In the genomic region with DNA sequence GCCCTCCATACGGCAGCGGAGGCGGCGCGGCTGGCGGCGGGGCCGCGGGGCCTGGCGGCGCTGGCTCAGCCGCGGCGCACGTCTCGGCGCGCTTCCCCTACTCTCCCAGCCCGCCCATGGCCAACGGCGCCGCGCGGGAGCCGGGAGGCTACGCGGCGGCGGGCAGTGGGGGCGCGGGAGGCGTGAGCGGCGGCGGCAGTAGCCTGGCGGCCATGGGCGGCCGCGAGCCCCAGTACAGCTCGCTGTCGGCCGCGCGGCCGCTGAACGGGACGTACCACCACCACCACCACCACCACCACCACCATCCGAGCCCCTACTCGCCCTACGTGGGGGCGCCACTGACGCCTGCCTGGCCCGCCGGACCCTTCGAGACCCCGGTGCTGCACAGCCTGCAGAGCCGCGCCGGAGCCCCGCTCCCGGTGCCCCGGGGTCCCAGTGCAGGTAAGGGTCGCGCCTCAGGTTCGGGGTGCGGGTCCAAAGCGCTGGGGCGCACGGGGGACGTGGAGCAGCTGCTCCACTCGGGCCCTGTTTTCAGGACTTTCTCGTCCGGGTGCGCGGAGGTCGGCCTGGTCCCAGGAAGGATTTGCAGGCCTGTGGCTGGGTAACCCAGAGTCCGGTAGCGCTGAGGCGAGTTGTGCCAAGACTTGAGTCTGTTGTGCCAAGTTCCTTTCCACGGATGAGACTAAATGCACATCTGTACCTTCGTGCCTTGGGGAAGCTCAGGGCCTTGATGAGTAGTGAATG, we compare ENCODE assay signal across 13 cellular contexts. TPM values are rescaled to one million over a fixed set of nuclear protein-coding genes. Genes with fewer than 3 reads are reported as not detected.
DNase-seq lines count a peak whose midpoint lies in the region; ATAC-seq and TF ChIP-seq lines count a peak whose summit lies in the region.
"Had no signal": no experiment of that assay in that cellular context is flagged by ENCODE, and none has a peak within 500 bp of the region (broad histone marks: within the 10 kb centered on the region; RNA-seq: fewer than 3 reads in every experiment).

No MANE protein-coding gene starts in this region.

- ATAC-seq in heart left ventricle: no peak

- H2BK12ac ChIP-seq in neuronal stem cell (ENCODE audit: low read length): no peak overlapping the region

- H3K4me3 ChIP-seq in AG09309 (ENCODE audit: control insufficient read depth, low read depth, low read length) (peak overlapping the region; percentile 94), adrenal gland (peak overlapping the region in 3 of 4 donors; percentile 53 to 86 (median 77)), heart left ventricle (peak overlapping the region; percentile 51 to 99 (median 85)), neuronal stem cell (ENCODE audit: low read length in 2 of 2) (peak overlapping the region in 1 of 2 donors; percentile 36), foreskin fibroblast (ENCODE audit: low read depth in 1 of 2, low read length in 2 of 2) (peak overlapping the region in 1 of 2 donors; percentile 12)

- no peak overlapping the region for H2AK5ac ChIP-seq in neuronal stem cell (ENCODE audit: low read depth, low read length)

- intact Hi-C loops in adrenal gland (cut with DNase I): loop anchor here (5.0 to 10.0 kb wide), 4 partner anchors 173 to 533 kb away; no protein-coding TSS in a partner anchor
- intact Hi-C loops in heart left ventricle (cut with DNase I): loop anchor here (2.0 to 10.0 kb wide), 12 partner anchors 95 to 390 kb away; no protein-coding TSS in a partner anchor
- intact Hi-C loops in posterior vena cava (cut with DNase I): loop anchor here (5.0 to 10.0 kb wide), 4 partner anchors 175 to 390 kb away; no protein-coding TSS in a partner anchor
- intact Hi-C loops in activated T-helper 1 cell treated with anti-CD3 and anti-CD28 coated beads, Interleukin-12 subunit alpha, Interleukin-12 subunit beta, Interleukin-2, Interleukin-4 antibody, amounts not matched to agents 30 ng/mL and 10 ng/mL and 1 ng/mL, durations not matched to agents 14 hours and 24 hours and 36 hours (cut with micrococcal nuclease): no loop called here

- peak overlapping the region; percentile 77 for H3K9ac ChIP-seq in neuronal stem cell (ENCODE audit: low read depth, low read length, poor library complexity)

- H2BK15ac ChIP-seq in neuronal stem cell (ENCODE audit: low read length): no peak overlapping the region

- TF ChIP-seq POLR2A in adrenal gland (IDR thresholded peaks at IDR 0.05): peak in 1 of 2 donors; percentile 19
- no peak for TF ChIP-seq POLR2A in heart left ventricle (IDR thresholded peaks at IDR 0.05)

- H3K23ac ChIP-seq in neuronal stem cell (ENCODE audit: low read depth, low read length, poor library complexity): peak overlapping the region; percentile 97

- H3K4me1 Mint-ChIP-seq in activated T-helper 1 cell treated with anti-CD3 and anti-CD28 coated beads, Interleukin-12 subunit alpha, Interleukin-12 subunit beta, Interleukin-2, Interleukin-4 antibody, amounts not matched to agents 30 ng/mL and 10 ng/mL and 1 ng/mL, durations not matched to agents 14 hours and 24 hours and 36 hours (ENCODE audit: low read depth): no peaks in the 10 kb centered on the region

- H3K4ac ChIP-seq in neuronal stem cell (ENCODE audit: low read length): no peak overlapping the region

- peak overlapping the region; percentile 92 for H3K18ac ChIP-seq in neuronal stem cell (ENCODE audit: low read length)

- H2AFZ ChIP-seq in neuronal stem cell (ENCODE audit: low read length): peak overlapping the region; percentile 94

- no peak overlapping the region for H4K91ac ChIP-seq in neuronal stem cell (ENCODE audit: low read depth, low read length, poor library complexity)

- H3K27ac Mint-ChIP-seq in activated T-helper 1 cell treated with anti-CD3 and anti-CD28 coated beads, Interleukin-12 subunit alpha, Interleukin-12 subunit beta, Interleukin-2, Interleukin-4 antibody, amounts not matched to agents 30 ng/mL and 10 ng/mL and 1 ng/mL, durations not matched to agents 14 hours and 24 hours and 36 hours: no peak overlapping the region
- H3K27ac Mint-ChIP-seq: H9, naive B cell had no signal

- H4K8ac ChIP-seq in neuronal stem cell (ENCODE audit: low read depth, low read length): no peak overlapping the region

- no peak for DNase-seq in AG09309 (ENCODE audit: low read depth)
- DNase-seq in adrenal gland: peak in 5 of 7 donors; percentile 34 to 64 (median 57)
- peak in 1 of 5 donors; percentile 59 for DNase-seq in heart left ventricle
- no peak for DNase-seq in neuronal stem cell (ENCODE audit: low spot score)
- DNase-seq in posterior vena cava (ENCODE audit: low spot score): no peak
- DNase-seq in foreskin fibroblast: no peak
- no peak for DNase-seq in NCI-H187 (lab: John Stamatoyannopoulos, UW)
- DNase-seq in activated T-helper 1 cell treated with anti-CD3 and anti-CD28 coated beads, Interleukin-12 subunit alpha, Interleukin-12 subunit beta, Interleukin-2, Interleukin-4 antibody, amounts not matched to agents 30 ng/mL and 10 ng/mL and 1 ng/mL, durations not matched to agents 14 hours and 24 hours and 36 hours (ENCODE audit: low spot score): no peak
- DNase-seq: C1 segment of cervical spinal cord, naive B cell, NCI-H2081 treated with DMSO at 0.1 percent for 48 hours, SW 1271 had no signal

- no peak overlapping the region for H2BK5ac ChIP-seq in neuronal stem cell (ENCODE audit: low read length)

- no peaks in the 10 kb centered on the region for H3K27me3 ChIP-seq in adrenal gland
- peaks cover 0 to 72% (median 5%) of the 10 kb centered on the region in 9 donors for H3K27me3 ChIP-seq in heart left ventricle
- peaks cover 62 to 100% (median 94%) of the 10 kb centered on the region in 3 experiments for H3K27me3 ChIP-seq in neuronal stem cell (ENCODE audit: control insufficient read depth in 3 of 3, insufficient read depth in 3 of 3, low read depth in 1 of 3, low read length in 3 of 3)

- H3K9me3 ChIP-seq in adrenal gland (replicated peaks in 1 of 3) (no peaks in the 10 kb centered on the region), heart left ventricle (no peaks in the 10 kb centered on the region), neuronal stem cell (replicated peaks in 1 of 2; ENCODE audit: control insufficient read depth in 2 of 2, insufficient read depth in 1 of 2, low read depth in 1 of 2, low read length in 2 of 2) (peaks cover 0 to 10% of the 10 kb centered on the region in 2 donors)

- 6 to 20% (median 12%) methylated on average over 5 to 81 of the region's 81 CpGs for WGBS in adrenal gland, 4 donors
- WGBS in heart left ventricle, 4 donors: 10 to 53% (median 37%) methylated on average over 12 to 81 of the region's 81 CpGs
- no CpG with 5 or more reads among the region's 81 CpGs for WGBS in neuronal stem cell (ENCODE audit: extremely low coverage in 2 of 2, insufficient read length in 2 of 2, insufficient replicate concordance in 1 of 2), 2 donors

- H3K27ac ChIP-seq in adrenal gland (peak overlapping the region; percentile 70 to 99 (median 97)), heart left ventricle (peak overlapping the region; percentile 77 to 100 (median 98)), neuronal stem cell (replicated peaks; ENCODE audit: low read length) (no peak overlapping the region)

- H3K27me3 Mint-ChIP-seq in activated T-helper 1 cell treated with anti-CD3 and anti-CD28 coated beads, Interleukin-12 subunit alpha, Interleukin-12 subunit beta, Interleukin-2, Interleukin-4 antibody, amounts not matched to agents 30 ng/mL and 10 ng/mL and 1 ng/mL, durations not matched to agents 14 hours and 24 hours and 36 hours (ENCODE audit: insufficient read depth): peaks cover 65% of the 10 kb centered on the region

- H3K36me3 ChIP-seq in adrenal gland (replicated peaks in 1 of 2) (peaks cover 0 to 51% of the 10 kb centered on the region in 2 donors), heart left ventricle (peaks cover 0 to 32% (median 13%) of the 10 kb centered on the region in 9 donors), neuronal stem cell (replicated peaks in 1 of 2; ENCODE audit: control insufficient read depth in 2 of 2, insufficient read depth in 2 of 2, low read length in 2 of 2) (no peaks in the 10 kb centered on the region)

- H3K9me3 Mint-ChIP-seq in activated T-helper 1 cell treated with anti-CD3 and anti-CD28 coated beads, Interleukin-12 subunit alpha, Interleukin-12 subunit beta, Interleukin-2, Interleukin-4 antibody, amounts not matched to agents 30 ng/mL and 10 ng/mL and 1 ng/mL, durations not matched to agents 14 hours and 24 hours and 36 hours: no peaks in the 10 kb centered on the region

- H3K36me3 Mint-ChIP-seq in activated T-helper 1 cell treated with anti-CD3 and anti-CD28 coated beads, Interleukin-12 subunit alpha, Interleukin-12 subunit beta, Interleukin-2, Interleukin-4 antibody, amounts not matched to agents 30 ng/mL and 10 ng/mL and 1 ng/mL, durations not matched to agents 14 hours and 24 hours and 36 hours (ENCODE audit: low read depth): no peaks in the 10 kb centered on the region
- H3K36me3 Mint-ChIP-seq: naive B cell had no signal

- TF ChIP-seq CTCF in AG09309 (IDR thresholded peaks at IDR 0.05; ENCODE audit: control insufficient read depth, insufficient read depth, low read depth, low read length, missing control alignments) (no peak), adrenal gland (IDR thresholded peaks at IDR 0.05) (no peak), heart left ventricle (IDR thresholded peaks at IDR 0.05) (no peak), foreskin fibroblast (IDR thresholded peaks at IDR 0.05; ENCODE audit: low read depth, low read length) (no peak)

- H3K14ac ChIP-seq in neuronal stem cell (ENCODE audit: low read length): no peak overlapping the region

- peak overlapping the region; percentile 40 for H3K4me2 ChIP-seq in neuronal stem cell (ENCODE audit: insufficient read depth, low read length, poor library complexity, severe bottlenecking)

- peaks cover 4 to 8% of the 10 kb centered on the region in 2 donors for H3K4me1 ChIP-seq in adrenal gland (replicated peaks in 1 of 2)
- peaks cover 0 to 25% (median 7%) of the 10 kb centered on the region in 12 donors for H3K4me1 ChIP-seq in heart left ventricle
- H3K4me1 ChIP-seq in neuronal stem cell (ENCODE audit: control insufficient read depth in 2 of 2, insufficient read depth in 1 of 2, low read depth in 1 of 2, low read length in 2 of 2): peaks cover 0 to 14% of the 10 kb centered on the region in 2 donors

- no peak overlapping the region for H2BK120ac ChIP-seq in neuronal stem cell (ENCODE audit: low read depth, low read length)

- no peak overlapping the region for H3K4me3 Mint-ChIP-seq in activated T-helper 1 cell treated with anti-CD3 and anti-CD28 coated beads, Interleukin-12 subunit alpha, Interleukin-12 subunit beta, Interleukin-2, Interleukin-4 antibody, amounts not matched to agents 30 ng/mL and 10 ng/mL and 1 ng/mL, durations not matched to agents 14 hours and 24 hours and 36 hours

- peaks cover 1% of the 10 kb centered on the region for H3K79me1 ChIP-seq in neuronal stem cell (ENCODE audit: low read depth, low read length)

RNA-seq across cellular contexts. Expression of gene GATA6, which starts 2.6 kb away (rescaled TPM):
- total RNA-seq in adrenal gland (100 to 1,000 TPM; 118 to 222 (median 141) TPM), heart left ventricle (10 to 100 TPM; 44.9 to 97.7 (median 76.3) TPM), posterior vena cava (10 to 100 TPM; 32.7 to 38.4 TPM)
- polyA plus RNA-seq in adrenal gland (10 to 100 TPM; 31.3 to 55.7 (median 48.2) TPM), heart left ventricle (10 to 100 TPM; 42.1 to 52.6 TPM)
- 0.04 TPM for polyA plus RNA-seq in neuronal stem cell (2013, experiment 1 of 2)
- 0.03 TPM for polyA plus RNA-seq in neuronal stem cell (2013, experiment 2 of 2)
- not detected in 2 replicates for total RNA-seq in activated T-helper 1 cell treated with anti-CD3 and anti-CD28 coated beads, Interleukin-12 subunit alpha, Interleukin-12 subunit beta, Interleukin-2, Interleukin-4 antibody, amounts not matched to agents 30 ng/mL and 10 ng/mL and 1 ng/mL, durations not matched to agents 14 hours and 24 hours and 36 hours
- total RNA-seq: H9 had no signal

Comparison
In these comparisons a context has a peak if more than half of its experiments do, and no peak if none do; other contexts are left out.
1. DNase-seq: peak in adrenal gland (5 of 7); none in AG09309 (single experiment), neuronal stem cell (single experiment), posterior vena cava (single experiment), foreskin fibroblast (0 of 2), NCI-H187 (0 of 2) and activated T-helper 1 cell treated with anti-CD3 and anti-CD28 coated beads, Interleukin-12 subunit alpha, Interleukin-12 subunit beta, Interleukin-2, Interleukin-4 antibody, amounts not matched to agents 30 ng/mL and 10 ng/mL and 1 ng/mL, durations not matched to agents 14 hours and 24 hours and 36 hours (single experiment).
2. RNA of gene GATA6, which starts 2.6 kb away (total RNA-seq): 118 to 222 TPM in adrenal gland, 44.9 to 97.7 TPM in heart left ventricle and 32.7 to 38.4 TPM in posterior vena cava; not detected in activated T-helper 1 cell treated with anti-CD3 and anti-CD28 coated beads, Interleukin-12 subunit alpha, Interleukin-12 subunit beta, Interleukin-2, Interleukin-4 antibody, amounts not matched to agents 30 ng/mL and 10 ng/mL and 1 ng/mL, durations not matched to agents 14 hours and 24 hours and 36 hours; every median in the first group is over 10 times any median in the second.